27 cellular contexts compared by ENCODE assay signal in genomic region chr2:73911548-73912208, GRCh38. TPM values are rescaled to one million over a fixed set of nuclear protein-coding genes. Genes with fewer than 3 reads are reported as not detected.
"Had no signal": no experiment of that assay in that cellular context is flagged by ENCODE, and none has a peak within 500 bp of the region (broad histone marks: within the 10 kb centered on the region; RNA-seq: fewer than 3 reads in every experiment).

No MANE protein-coding gene starts in this region.

- H3K36me3 ChIP-seq: esophagus squamous epithelium, WERI-Rb-1 had no signal

- H3K27ac ChIP-seq: brain microvascular endothelial cell, coronary artery, dorsolateral prefrontal cortex, WERI-Rb-1 had no signal

- H3K4me3 ChIP-seq: coronary artery, dorsolateral prefrontal cortex, esophagus squamous epithelium had no signal

- H3K27me3 ChIP-seq: brain microvascular endothelial cell, esophagus squamous epithelium had no signal

- DNase-seq: activated B cell treated with CpG ODN at 0.5 μM for 24 hours; activated CD4-positive, alpha-beta T cell treated with anti-CD3 and anti-CD28 coated beads for 48 hours; activated CD4-positive, alpha-beta T cell treated with anti-CD3 and anti-CD28 coated beads, Interleukin-2, amount 50 U/mL, for 1 hour; activated CD4-positive, alpha-beta T cell treated with anti-CD3 and anti-CD28 coated beads, Interleukin-2, amount 50 U/mL, for 48 hours; activated CD8-positive, alpha-beta memory T cell treated with anti-CD3 and anti-CD28 coated beads for 24 hours; activated CD8-positive, alpha-beta T cell treated with anti-CD3 and anti-CD28 coated beads for 36 hours; activated effector memory CD4-positive, alpha-beta T cell treated with Interleukin-2 at 50 U/mL for 16 hours; activated gamma-delta T cell treated with Interleukin-2 at 50 U/mL for 16 hours; activated naive CD4-positive, alpha-beta T cell treated with anti-CD3 and anti-CD28 coated beads, Interleukin-2, amount 50 U/mL, for 16 hours; activated naive CD4-positive, alpha-beta T cell treated with Interleukin-2 at 50 U/mL for 16 hours; activated T-cell treated with anti-CD3 and anti-CD28 coated beads, Interleukin-2, amount 50 U/mL, for 4 hours; amniotic stem cell; anterior cingulate cortex; brain microvascular endothelial cell; dorsolateral prefrontal cortex; effector memory CD4-positive, alpha-beta T cell; erythroblast; esophagus squamous epithelium; foreskin melanocyte; head of caudate nucleus; T-helper 1 cell; T-helper 17 cell; T1000; WERI-Rb-1 had no signal

- H3K9me3 ChIP-seq: esophagus squamous epithelium had no signal

RNA-seq across cellular contexts. Expression of gene ACTG2, which starts 18.9 kb away (rescaled TPM):
- total RNA-seq: activated B cell treated with CpG ODN at 0.5 μM for 24 hours; activated T-helper 17 cell treated with anti-CD3 and anti-CD28 coated beads, Interleukin-2, amount 50 U/mL, for 72 hours; bronchial epithelial cell; T-helper 17 cell had no signal
